ENCODE assay signal across 9 cellular contexts in genomic region chr9:131731237-131731995, GRCh38. TPM values are rescaled to one million over a fixed set of nuclear protein-coding genes. Genes with fewer than 3 reads are reported as not detected.
A peak's percentile ranks its signal among the peaks of the same experiment; 100 is the strongest.
DNase-seq lines count a peak whose midpoint lies in the region; ATAC-seq, FAIRE-seq and TF ChIP-seq lines count a peak whose summit lies in the region.
"Had no signal": no experiment of that assay in that cellular context is flagged by ENCODE, and none has a peak within 500 bp of the region (broad histone marks: within the 10 kb centered on the region; RNA-seq: fewer than 3 reads in every experiment).

No MANE protein-coding gene starts in this region.

- H3K36me3 ChIP-seq in PC-3 (ENCODE audit: low read depth, low read length) (no peaks in the 10 kb centered on the region), endothelial cell of umbilical vein (ENCODE audit: control insufficient read depth in 2 of 2, extremely low read depth in 1 of 2, insufficient read depth in 2 of 2, low read length in 2 of 2) (no peaks in the 10 kb centered on the region), psoas muscle (ENCODE audit: insufficient read depth in 1 of 2, low read depth in 1 of 2) (no peaks in the 10 kb centered on the region)

- H3K4me3 ChIP-seq in GM12865 (ENCODE audit: low read depth, low read length) (peak overlapping the region; percentile 24), PC-3 (ENCODE audit: low read length) (peak overlapping the region; percentile 19; the same call in 1 of the 2 replicates), endothelial cell of umbilical vein (replicated peaks in 1 of 3; ENCODE audit: insufficient read depth in 1 of 3, low read depth in 1 of 3, low read length in 3 of 3) (no peak overlapping the region), psoas muscle (no peak overlapping the region)
- H3K4me3 ChIP-seq: K562 had no signal

- no peaks in the 10 kb centered on the region for H3K9me1 ChIP-seq in endothelial cell of umbilical vein (replicated peaks; ENCODE audit: control insufficient read depth, extremely low read depth, insufficient read depth, low read length)

- intact Hi-C loops in PC-3 (cut with micrococcal nuclease) (loop anchor here (5.0 kb wide), 1 partner anchor 74 kb away; no protein-coding TSS in a partner anchor), endothelial cell of umbilical vein (cut with micrococcal nuclease) (no loop called here), psoas muscle (cut with DNase I) (no loop called here)

- H2AFZ ChIP-seq in PC-3 (ENCODE audit: low read length): no peak overlapping the region
- H2AFZ ChIP-seq in endothelial cell of umbilical vein (ENCODE audit: low read depth, low read length): no peak overlapping the region

- DNase-seq in GM12865 (ENCODE audit: low read depth): peak; percentile 74
- peak; percentile 64 for DNase-seq in PC-3
- peak; percentile 24 for DNase-seq in endothelial cell of umbilical vein (ENCODE audit: low read depth, low spot score)
- DNase-seq in psoas muscle: no peak
- no peak for DNase-seq in GM03348 (ENCODE audit: low spot score)
- DNase-seq in activated CD4-positive, CD25-positive, alpha-beta regulatory T cell treated with anti-CD3 and anti-CD28 coated beads, Interleukin-2, amount 50 U/mL, for 72 hours: no peak
- no peak for DNase-seq in NCI-H226

- no peaks in the 10 kb centered on the region for H3K9me3 ChIP-seq in PC-3 (ENCODE audit: low read length)
- no peaks in the 10 kb centered on the region for H3K9me3 ChIP-seq in endothelial cell of umbilical vein (replicated peaks; ENCODE audit: control insufficient read depth, insufficient read depth, low read length)
- no peaks in the 10 kb centered on the region for H3K9me3 ChIP-seq in psoas muscle

- TF ChIP-seq POLR2A in endothelial cell of umbilical vein (IDR thresholded peaks at IDR 0.05; ENCODE audit: low read depth, low read length): no peak

- H3K4me2 ChIP-seq in PC-3 (ENCODE audit: low read length) (peak overlapping the region; percentile 56), endothelial cell of umbilical vein (ENCODE audit: insufficient read depth, low read length) (no peak overlapping the region)

- H3F3A ChIP-seq in PC-3 (ENCODE audit: low read length, unreplicated experiment): peaks cover 13% of the 10 kb centered on the region

- H3K4me1 ChIP-seq in PC-3 (ENCODE audit: insufficient read depth, low read length): peaks cover 53% of the 10 kb centered on the region
- H3K4me1 ChIP-seq in endothelial cell of umbilical vein (ENCODE audit: control insufficient read depth, extremely low read depth, insufficient read depth, low read length): peaks cover 82% of the 10 kb centered on the region
- peaks cover 94% of the 10 kb centered on the region for H3K4me1 ChIP-seq in psoas muscle

- H3K27ac ChIP-seq in PC-3 (ENCODE audit: low read length) (peak overlapping the region; percentile 57), endothelial cell of umbilical vein (ENCODE audit: insufficient read depth, low read depth, low read length) (no peak overlapping the region), psoas muscle (peak overlapping the region; percentile 89)

- no peak for FAIRE-seq in endothelial cell of umbilical vein (lab: Jason Lieb, UNC)
- FAIRE-seq: K562 had no signal

- H4K20me1 ChIP-seq in PC-3 (ENCODE audit: low read length) (peaks cover 18% of the 10 kb centered on the region; the same call in 1 of the 2 replicates), endothelial cell of umbilical vein (replicated peaks; ENCODE audit: control insufficient read depth, extremely low read depth, insufficient read depth, low read length) (no peaks in the 10 kb centered on the region)

- no peaks in the 10 kb centered on the region for H3K9me2 ChIP-seq in PC-3 (replicated peaks; ENCODE audit: low read length)

- no peak overlapping the region; the same call in 1 of the 2 replicates for H3K9ac ChIP-seq in PC-3 (ENCODE audit: low read length)
- H3K9ac ChIP-seq in endothelial cell of umbilical vein (replicated peaks; ENCODE audit: extremely low read depth, insufficient read depth, low read length): no peak overlapping the region

- 43 to 47% (median 45%) methylated on average over 12 of the region's 12 CpGs for WGBS in psoas muscle, 3 donors

- TF ChIP-seq CTCF in GM12865 (IDR thresholded peaks at IDR 0.05; ENCODE audit: insufficient read depth, low read depth, low read length, missing control alignments) (no peak), PC-3 (conservative IDR thresholded peaks at IDR 0.05; ENCODE audit: low read depth, low read length) (no peak), endothelial cell of umbilical vein (IDR thresholded peaks at IDR 0.05; ENCODE audit: extremely low read depth in 1 of 2, insufficient read depth in 1 of 2, low read depth in 1 of 2, low read length in 2 of 2) (no peak), psoas muscle (IDR thresholded peaks at IDR 0.05) (no peak)

- no peaks in the 10 kb centered on the region for H3K27me3 ChIP-seq in PC-3 (ENCODE audit: low read length)
- no peaks in the 10 kb centered on the region for H3K27me3 ChIP-seq in endothelial cell of umbilical vein (ENCODE audit: control insufficient read depth in 2 of 2, insufficient read depth in 2 of 2, low read length in 2 of 2)
- no peaks in the 10 kb centered on the region for H3K27me3 ChIP-seq in psoas muscle (ENCODE audit: insufficient read depth in 3 of 3, low read length in 2 of 3)

- no TSS peak for BruUV-seq in PC-3 (replicated peaks; lab: Mats Ljungman, UMichigan)
- BruUV-seq in endothelial cell of umbilical vein (replicated peaks; lab: Mats Ljungman, UMichigan): no TSS peak

- dilution Hi-C loops in endothelial cell of umbilical vein (cut with MboI; ENCODE audit: extremely low pct_ligation_motif_present, low sequenced_read_pairs): no loop called here

- POLR2A ChIA-PET in PC-3 (lab: Charles Lee; ENCODE audit: unreplicated experiment): no interaction called here
- POLR2A ChIA-PET in endothelial cell of umbilical vein (lab: Charles Lee): interaction anchor here (0.6 to 1.2 kb wide), 3 partner anchors 9 to 96 kb away, joined by 3 to 7 read pairs (median 3); no protein-coding TSS in a partner anchor

- no peak; the same call in 1 of the 2 replicates for ATAC-seq in PC-3
- no peak for ATAC-seq in psoas muscle
- no peak for ATAC-seq in HG03520 (IDR thresholded peaks at IDR 0.05; ENCODE audit: unreplicated experiment)
- ATAC-seq: K562 had no signal

- H3K79me2 ChIP-seq in PC-3 (ENCODE audit: low read length): peaks cover 67% of the 10 kb centered on the region
- peaks cover 88% of the 10 kb centered on the region for H3K79me2 ChIP-seq in endothelial cell of umbilical vein (ENCODE audit: control insufficient read depth, insufficient read depth, low read length)

- CTCF ChIA-PET in PC-3 (lab: Charles Lee): no interaction called here
- CTCF ChIA-PET in endothelial cell of umbilical vein (lab: Charles Lee): interaction anchor here (1.0 to 2.8 kb wide), 3 partner anchors 8 to 34 kb away, joined by 5 to 12 read pairs (median 6); no protein-coding TSS in a partner anchor

TF ChIP-seq in endothelial cell of umbilical vein, 7 proteins besides CTCF, POLR2A, EP300 and RAD21:
- TF ChIP-seq EZH2 (IDR thresholded peaks at IDR 0.05; ENCODE audit: borderline replicate concordance, low read depth, low read length, severe bottlenecking) (no peak), MAX (IDR thresholded peaks at IDR 0.05; ENCODE audit: insufficient read depth, insufficient read length) (no peak), FOS (IDR thresholded peaks at IDR 0.05; ENCODE audit: borderline replicate concordance, insufficient read depth, low read length) (peak; percentile 32), GATA2 (IDR thresholded peaks at IDR 0.05; ENCODE audit: insufficient read depth, insufficient read length, low read depth, low read length) (no peak)
TF ChIP-seq in endothelial cell of umbilical vein: peak in this region for 1.

RNA-seq across cellular contexts. Expression of gene RAPGEF1, which starts 8.5 kb away (rescaled TPM):
- total RNA-seq in PC-3 (2014; rRNA removed) (25.2 and 38.0 TPM in 2 replicates), endothelial cell of umbilical vein (124 TPM in 2 replicates), psoas muscle (100 to 1,000 TPM; 234 to 319 (median 272) TPM)
- polyA plus RNA-seq in endothelial cell of umbilical vein (50.0 and 53.3 TPM in 2 replicates), psoas muscle (100 to 1,000 TPM in 1 of 3 donors, 10 to 100 TPM in 2; 72.3 to 268 (median 93.1) TPM)
- polyA plus RNA-seq in endothelial cell of umbilical vein (2011; cell fraction: cytosol; rRNA removed): 51.0 and 57.8 TPM in 2 replicates
- 75.3 and 79.7 TPM in 2 replicates for polyA plus RNA-seq in endothelial cell of umbilical vein (2011; cell fraction: nucleus; rRNA removed)
- polyA plus RNA-seq in endothelial cell of umbilical vein (2012): 72.5 and 82.9 TPM in 2 replicates
- polyA minus RNA-seq in endothelial cell of umbilical vein: 50.3 and 57.7 TPM in 2 replicates
- 17.2 TPM for polyA minus RNA-seq in endothelial cell of umbilical vein (2011; cell fraction: cytosol; rRNA and poly(A)+ RNA removed)
- polyA minus RNA-seq in endothelial cell of umbilical vein (2011; cell fraction: nucleus; rRNA and poly(A)+ RNA removed): 35.9 and 37.0 TPM in 2 replicates

Comparison
In these comparisons a context has a peak if more than half of its experiments do, and no peak if none do; other contexts are left out.
1. DNase-seq: peak in GM12865 (single experiment), PC-3 (single experiment) and endothelial cell of umbilical vein (single experiment); none in psoas muscle (0 of 2), GM03348 (single experiment), activated CD4-positive, CD25-positive, alpha-beta regulatory T cell treated with anti-CD3 and anti-CD28 coated beads, Interleukin-2, amount 50 U/mL, for 72 hours (single experiment) and NCI-H226 (single experiment).
2. H3K4me3 ChIP-seq: peak in GM12865 (single experiment) and PC-3 (single experiment); none in endothelial cell of umbilical vein (0 of 3) and psoas muscle (single experiment).